Comparison of ENCODE assay signal across 8 cellular contexts in the genomic region with DNA sequence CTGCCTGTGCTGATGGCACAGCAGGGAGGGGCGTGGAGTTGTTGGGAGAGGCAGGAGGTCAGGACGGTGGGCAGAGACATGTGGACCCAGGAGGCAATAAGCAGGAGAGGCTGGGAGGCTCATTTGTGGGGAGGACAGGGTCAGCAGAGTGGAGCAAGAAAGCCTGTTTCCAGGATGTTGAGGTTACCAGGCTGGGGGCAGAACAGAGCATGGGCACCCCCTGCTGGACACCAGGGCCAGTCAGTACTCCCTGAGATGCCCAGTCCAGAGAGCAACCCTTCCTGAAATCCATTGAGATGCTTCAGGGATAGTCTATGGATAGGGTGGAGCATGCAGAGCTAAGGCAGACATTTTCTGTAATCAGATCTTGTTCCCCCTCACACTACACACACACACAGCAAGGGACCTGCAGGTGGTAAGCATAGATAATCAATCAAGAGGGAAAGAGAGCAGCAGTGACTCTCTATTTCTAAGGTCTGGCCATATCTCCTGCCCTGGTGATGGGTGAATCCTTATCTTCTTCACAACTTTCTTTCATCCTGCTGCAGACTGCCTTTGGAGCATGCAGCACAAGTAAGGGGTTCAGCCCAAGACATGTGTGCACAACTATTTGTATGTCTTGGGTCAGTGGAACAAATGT. TPM values are rescaled to one million over a fixed set of nuclear protein-coding genes. Genes with fewer than 3 reads are reported as not detected.
A peak's percentile ranks its signal among the peaks of the same experiment; 100 is the strongest.
DNase-seq lines count a peak whose midpoint lies in the region; ATAC-seq, FAIRE-seq and TF ChIP-seq lines count a peak whose summit lies in the region.

No MANE protein-coding gene starts in this region.

- H3K27me3 ChIP-seq in Karpas-422 (ENCODE audit: low read length) (no peaks in the 10 kb centered on the region), osteoblast (ENCODE audit: insufficient read depth, low read length) (no peaks in the 10 kb centered on the region)

- no peak overlapping the region for H3K4me3 Mint-ChIP-seq in WTC11

- no peak overlapping the region for H3K4me2 ChIP-seq in Karpas-422 (ENCODE audit: low read depth, low read length, poor library complexity, severe bottlenecking)
- H3K4me2 ChIP-seq in osteoblast (ENCODE audit: insufficient read depth, low read length) = no peak overlapping the region

- no peaks in the 10 kb centered on the region for H3K79me2 ChIP-seq in Karpas-422 (ENCODE audit: low read length)
- H3K79me2 ChIP-seq in osteoblast (ENCODE audit: insufficient read depth, low read length) = no peaks in the 10 kb centered on the region

- POLR2A ChIA-PET in WTC11 (lab: Charles Lee) = interaction anchor here (0.6 kb wide), 1 partner anchor 89 kb away, joined by 3 read pairs; no protein-coding TSS in a partner anchor

- no peaks in the 10 kb centered on the region for H3K36me3 Mint-ChIP-seq in WTC11

- H3K4me1 ChIP-seq in Karpas-422 (ENCODE audit: low read length) (no peaks in the 10 kb centered on the region), osteoblast (ENCODE audit: insufficient read depth, low read length) (peaks cover 18% of the 10 kb centered on the region)

- H3K27me3 Mint-ChIP-seq in WTC11 (ENCODE audit: low read depth) = no peaks in the 10 kb centered on the region; the same call in 1 of the 2 replicates

- H3K9ac ChIP-seq in Karpas-422 (ENCODE audit: low read length) = no peak overlapping the region

- no peak overlapping the region for H2AFZ ChIP-seq in Karpas-422 (ENCODE audit: low read length)
- H2AFZ ChIP-seq in osteoblast (ENCODE audit: low read length) = no peak overlapping the region

- TF ChIP-seq CTCF in WTC11 (IDR thresholded peaks at IDR 0.05) (peak; percentile 60), osteoblast (IDR thresholded peaks at IDR 0.05; ENCODE audit: extremely low read depth, low read depth, low read length) (peak; percentile 93)

- H3K4me1 Mint-ChIP-seq in WTC11 = peaks cover 8% of the 10 kb centered on the region

- no peak for FAIRE-seq in frontal cortex (lab: Jason Lieb, UNC)

- peak; percentile 91 for ATAC-seq in WTC11

- H3K27ac ChIP-seq in Karpas-422 (ENCODE audit: low read length) = no peak overlapping the region
- peak overlapping the region; percentile 55 for H3K27ac ChIP-seq in osteoblast (ENCODE audit: low read depth, low read length)

- no peak overlapping the region for H3K27ac Mint-ChIP-seq in WTC11

- H3K36me3 ChIP-seq in Karpas-422 (ENCODE audit: insufficient read depth, low read length) = no peaks in the 10 kb centered on the region
- peaks cover 28% of the 10 kb centered on the region for H3K36me3 ChIP-seq in osteoblast (ENCODE audit: insufficient read depth, low read length)

- no peaks in the 10 kb centered on the region for H3K9me3 Mint-ChIP-seq in WTC11

- H3K9me2 ChIP-seq in Karpas-422 (replicated peaks; ENCODE audit: insufficient read depth, low read length) = no peaks in the 10 kb centered on the region

- CTCF ChIA-PET in WTC11 (lab: Charles Lee) = interaction anchor here (0.5 to 4.1 kb wide), 12 partner anchors 18 to 543 kb away, joined by 3 to 20 read pairs (median 4); no protein-coding TSS in a partner anchor

- H3K4me3 ChIP-seq in Karpas-422 (ENCODE audit: low read length) (no peak overlapping the region), osteoblast (ENCODE audit: insufficient read depth, low read length) (no peak overlapping the region)

- H4K20me1 ChIP-seq in Karpas-422 (ENCODE audit: insufficient read depth, low read depth, low read length) = no peaks in the 10 kb centered on the region
- no peaks in the 10 kb centered on the region for H4K20me1 ChIP-seq in osteoblast (ENCODE audit: insufficient read depth, low read length)

- DNase-seq in NCI-H2081 (lab: John Stamatoyannopoulos, UW) (peak; percentile 11 to 31), NCI-H2081 treated with DMSO at 0.1 percent for 48 hours (lab: John Stamatoyannopoulos, UW) (no peak), Karpas-422 (peak; percentile 64), WTC11 (ENCODE audit: low spot score) (peak; percentile 74), frontal cortex (ENCODE audit: low spot score in 2 of 2) (peak; percentile 47 to 62), osteoblast (ENCODE audit: insufficient read length, low spot score, missing footprints) (peak; percentile 95), NCI-H2171 (lab: John Stamatoyannopoulos, UW) (no peak), DMS79 treated with DMSO at 0.1 percent for 48 hours (lab: John Stamatoyannopoulos, UW) (no peak)

- H3K9me3 ChIP-seq in Karpas-422 (ENCODE audit: low read length) = no peaks in the 10 kb centered on the region
- no peaks in the 10 kb centered on the region for H3K9me3 ChIP-seq in osteoblast (ENCODE audit: low read depth, low read length)

TF ChIP-seq in WTC11, 78 proteins besides CTCF, POLR2A, EP300 and RAD21:
- TF ChIP-seq, protein P1, sequence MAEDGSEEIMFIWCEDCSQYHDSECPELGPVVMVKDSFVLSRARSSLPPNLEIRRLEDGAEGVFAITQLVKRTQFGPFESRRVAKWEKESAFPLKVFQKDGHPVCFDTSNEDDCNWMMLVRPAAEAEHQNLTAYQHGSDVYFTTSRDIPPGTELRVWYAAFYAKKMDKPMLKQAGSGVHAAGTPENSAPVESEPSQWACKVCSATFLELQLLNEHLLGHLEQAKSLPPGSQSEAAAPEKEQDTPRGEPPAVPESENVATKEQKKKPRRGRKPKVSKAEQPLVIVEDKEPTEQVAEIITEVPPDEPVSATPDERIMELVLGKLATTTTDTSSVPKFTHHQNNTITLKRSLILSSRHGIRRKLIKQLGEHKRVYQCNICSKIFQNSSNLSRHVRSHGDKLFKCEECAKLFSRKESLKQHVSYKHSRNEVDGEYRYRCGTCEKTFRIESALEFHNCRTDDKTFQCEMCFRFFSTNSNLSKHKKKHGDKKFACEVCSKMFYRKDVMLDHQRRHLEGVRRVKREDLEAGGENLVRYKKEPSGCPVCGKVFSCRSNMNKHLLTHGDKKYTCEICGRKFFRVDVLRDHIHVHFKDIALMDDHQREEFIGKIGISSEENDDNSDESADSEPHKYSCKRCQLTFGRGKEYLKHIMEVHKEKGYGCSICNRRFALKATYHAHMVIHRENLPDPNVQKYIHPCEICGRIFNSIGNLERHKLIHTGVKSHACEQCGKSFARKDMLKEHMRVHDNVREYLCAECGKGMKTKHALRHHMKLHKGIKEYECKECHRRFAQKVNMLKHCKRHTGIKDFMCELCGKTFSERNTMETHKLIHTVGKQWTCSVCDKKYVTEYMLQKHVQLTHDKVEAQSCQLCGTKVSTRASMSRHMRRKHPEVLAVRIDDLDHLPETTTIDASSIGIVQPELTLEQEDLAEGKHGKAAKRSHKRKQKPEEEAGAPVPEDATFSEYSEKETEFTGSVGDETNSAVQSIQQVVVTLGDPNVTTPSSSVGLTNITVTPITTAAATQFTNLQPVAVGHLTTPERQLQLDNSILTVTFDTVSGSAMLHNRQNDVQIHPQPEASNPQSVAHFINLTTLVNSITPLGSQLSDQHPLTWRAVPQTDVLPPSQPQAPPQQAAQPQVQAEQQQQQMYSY (CRISPR knock-in tag; IDR thresholded peaks at IDR 0.05) = peak; percentile 84
- no peak for TF ChIP-seq ZNF317 (CRISPR knock-in tag; IDR thresholded peaks at IDR 0.05; ENCODE audit: borderline replicate concordance, low read depth)
- TF ChIP-seq ATF2 (CRISPR knock-in tag; IDR thresholded peaks at IDR 0.05; ENCODE audit: borderline replicate concordance, low read depth) = no peak
- no peak for TF ChIP-seq SMAD4 (CRISPR knock-in tag; IDR thresholded peaks at IDR 0.05)
- TF ChIP-seq GABPB1 (CRISPR knock-in tag; IDR thresholded peaks at IDR 0.05) = no peak
- TF ChIP-seq, protein P2, sequence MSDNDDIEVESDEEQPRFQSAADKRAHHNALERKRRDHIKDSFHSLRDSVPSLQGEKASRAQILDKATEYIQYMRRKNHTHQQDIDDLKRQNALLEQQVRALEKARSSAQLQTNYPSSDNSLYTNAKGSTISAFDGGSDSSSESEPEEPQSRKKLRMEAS (CRISPR knock-in tag; IDR thresholded peaks at IDR 0.05) = 0 out of 2 replicates have a peak, but pooled peaks have one; percentile 31
- TF ChIP-seq ETV6 (CRISPR knock-in tag; IDR thresholded peaks at IDR 0.05) = peak; percentile 35; the same call in 1 of the 2 replicates

RNA-seq across cellular contexts. Expression of gene MOCS1, which starts 41.7 kb away (rescaled TPM):
- total RNA-seq in Karpas-422 (2014; rRNA removed; shearing (Covaris generic); ENCODE audit: low replicate concordance) = not detected in 2 replicates
- total RNA-seq in WTC11 (2021) (17.6 to 20.5 TPM (median 18.5 TPM) in 3 replicates), frontal cortex (5.7 TPM), osteoblast (25.3 and 28.3 TPM in 2 replicates)

Comparison
In these comparisons a context has a peak if more than half of its experiments do, and no peak if none do; other contexts are left out.
1. DNase-seq: peak in NCI-H2081 (2 of 2), Karpas-422 (single experiment), WTC11 (single experiment), frontal cortex (2 of 2) and osteoblast (single experiment); none in NCI-H2081 treated with DMSO at 0.1 percent for 48 hours (single experiment), NCI-H2171 (single experiment) and DMS79 treated with DMSO at 0.1 percent for 48 hours (single experiment).